ENCODE assay signal across 11 cellular contexts in the genomic region with DNA sequence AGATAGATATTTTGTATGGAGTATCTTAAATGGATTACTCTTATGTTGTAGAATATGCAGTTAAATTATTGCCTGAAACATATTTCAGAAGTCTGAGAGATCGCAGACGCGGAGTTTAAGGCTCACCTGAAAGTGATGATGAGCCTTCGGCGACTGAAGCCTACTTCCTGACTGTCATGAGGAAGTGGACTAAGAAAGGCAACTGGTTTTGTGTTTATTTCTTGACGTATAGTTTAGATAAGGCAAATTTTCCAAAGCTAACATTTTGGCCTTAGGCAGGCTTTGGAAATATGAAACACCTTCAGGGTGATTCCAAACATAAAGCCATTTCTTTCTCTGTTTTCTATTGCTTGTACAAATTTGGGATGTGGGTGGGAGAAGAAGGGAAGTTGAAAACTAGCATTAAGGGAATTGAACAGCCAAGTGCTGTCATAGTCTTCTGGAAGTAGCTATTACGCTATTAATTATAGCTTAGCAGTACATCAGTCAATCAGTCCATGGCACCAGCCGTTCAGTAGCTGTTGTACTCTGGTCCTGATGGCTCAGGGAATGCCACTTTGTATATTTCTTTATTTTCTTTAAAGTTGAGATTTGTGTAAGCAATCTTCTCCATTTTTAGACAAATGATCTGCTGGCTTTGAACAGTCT. TPM values are rescaled to one million over a fixed set of nuclear protein-coding genes. Genes with fewer than 3 reads are reported as not detected.
DNase-seq lines count a peak whose midpoint lies in the region; ATAC-seq and TF ChIP-seq lines count a peak whose summit lies in the region.
"Had no signal": no experiment of that assay in that cellular context is flagged by ENCODE, and none has a peak within 500 bp of the region (broad histone marks: within the 10 kb centered on the region; RNA-seq: fewer than 3 reads in every experiment).

No MANE protein-coding gene starts in this region.

- POLR2A ChIA-PET in Caco-2 (lab: Charles Lee), result no interaction called here
- POLR2A ChIA-PET in naive thymus-derived CD8-positive, alpha-beta T cell (lab: Charles Lee), result no interaction called here

- no peaks in the 10 kb centered on the region for H3K9me3 Mint-ChIP-seq in Caco-2 (ENCODE audit: unreplicated experiment)
- no peaks in the 10 kb centered on the region for H3K9me3 Mint-ChIP-seq in naive thymus-derived CD8-positive, alpha-beta T cell

- no peaks in the 10 kb centered on the region for H3K9me3 ChIP-seq in Caco-2
- H3K9me3 ChIP-seq in adipocyte (ENCODE audit: control insufficient read depth, low read length), result no peaks in the 10 kb centered on the region

- no peak overlapping the region for H3K9ac ChIP-seq in adipocyte (ENCODE audit: low read length)

- BruUV-seq in Caco-2 (replicated peaks; lab: Mats Ljungman, UMichigan), result no TSS peak

- H3K36me3 ChIP-seq in Caco-2 (ENCODE audit: control insufficient read depth, insufficient read depth, low read length) (no peaks in the 10 kb centered on the region; the same call in none of the 2 replicates), adipocyte (ENCODE audit: control insufficient read depth, insufficient read depth, low read length, severe bottlenecking) (peaks cover 3% of the 10 kb centered on the region)

- intact Hi-C loops in Caco-2 (cut with micrococcal nuclease; ENCODE audit: unreplicated experiment), result loop anchor here (5.0 kb wide), 2 partner anchors 111 to 156 kb away; a partner anchor contains a TSS

- H3K4me3 ChIP-seq in Caco-2 (ENCODE audit: low read depth, low read length) (peak overlapping the region; percentile 86), adipocyte (ENCODE audit: low read length) (peak overlapping the region; percentile 81)

- ATAC-seq in naive thymus-derived CD8-positive, alpha-beta T cell, result no peak
- ATAC-seq in omental fat pad (ENCODE audit: low FRiP score) (no peak), HG02610 (IDR thresholded peaks at IDR 0.05; ENCODE audit: unreplicated experiment) (no peak)

- H3K36me3 Mint-ChIP-seq in Caco-2 (ENCODE audit: insufficient read depth, unreplicated experiment), result peaks cover 21% of the 10 kb centered on the region
- no peaks in the 10 kb centered on the region for H3K36me3 Mint-ChIP-seq in naive thymus-derived CD8-positive, alpha-beta T cell

- TF ChIP-seq CTCF in Caco-2 (IDR thresholded peaks at IDR 0.05; ENCODE audit: insufficient read depth in 1 of 2, low read depth in 1 of 2, low read length in 1 of 2, severe bottlenecking in 1 of 2, unreplicated experiment in 1 of 2), result no peak
- no peak for TF ChIP-seq CTCF in omental fat pad (IDR thresholded peaks at IDR 0.05)

- H3K4me1 ChIP-seq in Caco-2 (peaks cover 17% of the 10 kb centered on the region), adipocyte (ENCODE audit: control insufficient read depth, insufficient read depth, low read length) (peaks cover 7% of the 10 kb centered on the region)

- H3K27me3 ChIP-seq in Caco-2 (replicated peaks; ENCODE audit: control insufficient read depth, insufficient read depth, low read length) (no peaks in the 10 kb centered on the region), adipocyte (replicated peaks; ENCODE audit: control insufficient read depth, insufficient read depth, low read length) (no peaks in the 10 kb centered on the region)

- CTCF ChIA-PET in Caco-2 (lab: Charles Lee), result no interaction called here

- peaks cover 4% of the 10 kb centered on the region for H3K27me3 Mint-ChIP-seq in Caco-2 (ENCODE audit: insufficient read depth, unreplicated experiment)
- peaks cover 15 to 48% (median 34%) of the 10 kb centered on the region in 5 donors for H3K27me3 Mint-ChIP-seq in naive thymus-derived CD8-positive, alpha-beta T cell

- DNase-seq in Caco-2 (no peak), KG1 (lab: John Stamatoyannopoulos, UW) (peak; percentile 7), adipocyte (ENCODE audit: low read depth) (no peak), HT-29 (ENCODE audit: low spot score) (no peak), omental fat pad (ENCODE audit: low spot score) (no peak)
- no peak for DNase-seq in naive thymus-derived CD8-positive, alpha-beta T cell
- no peak for DNase-seq in activated effector memory CD4-positive, alpha-beta T cell treated with Interleukin-2 at 50 U/mL for 16 hours
- DNase-seq: activated CD4-positive, alpha-beta T cell treated with anti-CD3 and anti-CD28 coated beads, Interleukin-2, amount 50 U/mL, for 1 hour; COR-L47; H7 had no signal

- H3K4me3 Mint-ChIP-seq in Caco-2 (ENCODE audit: unreplicated experiment), result peak overlapping the region; percentile 79
- peak overlapping the region in 8 of 10 donors; percentile 34 to 87 (median 82) for H3K4me3 Mint-ChIP-seq in naive thymus-derived CD8-positive, alpha-beta T cell

- H3K27ac Mint-ChIP-seq in Caco-2 (ENCODE audit: unreplicated experiment), result peak overlapping the region; percentile 7
- H3K27ac Mint-ChIP-seq in naive thymus-derived CD8-positive, alpha-beta T cell, result no peak overlapping the region

- H3K4me1 Mint-ChIP-seq in Caco-2 (ENCODE audit: low read depth, unreplicated experiment), result peaks cover 14% of the 10 kb centered on the region
- peaks cover 4 to 12% (median 9%) of the 10 kb centered on the region in 4 donors for H3K4me1 Mint-ChIP-seq in naive thymus-derived CD8-positive, alpha-beta T cell

RNA-seq across cellular contexts. Expression of a gene that starts 1.5 kb away (rescaled TPM):
- total RNA-seq in Caco-2 (2022), result 10.5 and 11.6 TPM in 2 replicates
- total RNA-seq in naive thymus-derived CD8-positive, alpha-beta T cell, result under 1 TPM in 1 of 2 experiments, not detected in 1; 0.47 TPM
- polyA plus RNA-seq in naive thymus-derived CD8-positive, alpha-beta T cell, result under 1 TPM in 1 of 3 donors, not detected in 2; 0.05 TPM
- 5.5 and 8.7 TPM in 2 replicates for total RNA-seq in HT-29 (2014; rRNA removed; shearing (Covaris generic))
- total RNA-seq in omental fat pad, result 10 to 100 TPM in 1 of 4 donors, 1 to 10 TPM in 2, under 1 TPM in 1; 0.95 to 15.1 (median 5.1) TPM
